ENCODE assay signal across 11 cellular contexts in the genomic region with DNA sequence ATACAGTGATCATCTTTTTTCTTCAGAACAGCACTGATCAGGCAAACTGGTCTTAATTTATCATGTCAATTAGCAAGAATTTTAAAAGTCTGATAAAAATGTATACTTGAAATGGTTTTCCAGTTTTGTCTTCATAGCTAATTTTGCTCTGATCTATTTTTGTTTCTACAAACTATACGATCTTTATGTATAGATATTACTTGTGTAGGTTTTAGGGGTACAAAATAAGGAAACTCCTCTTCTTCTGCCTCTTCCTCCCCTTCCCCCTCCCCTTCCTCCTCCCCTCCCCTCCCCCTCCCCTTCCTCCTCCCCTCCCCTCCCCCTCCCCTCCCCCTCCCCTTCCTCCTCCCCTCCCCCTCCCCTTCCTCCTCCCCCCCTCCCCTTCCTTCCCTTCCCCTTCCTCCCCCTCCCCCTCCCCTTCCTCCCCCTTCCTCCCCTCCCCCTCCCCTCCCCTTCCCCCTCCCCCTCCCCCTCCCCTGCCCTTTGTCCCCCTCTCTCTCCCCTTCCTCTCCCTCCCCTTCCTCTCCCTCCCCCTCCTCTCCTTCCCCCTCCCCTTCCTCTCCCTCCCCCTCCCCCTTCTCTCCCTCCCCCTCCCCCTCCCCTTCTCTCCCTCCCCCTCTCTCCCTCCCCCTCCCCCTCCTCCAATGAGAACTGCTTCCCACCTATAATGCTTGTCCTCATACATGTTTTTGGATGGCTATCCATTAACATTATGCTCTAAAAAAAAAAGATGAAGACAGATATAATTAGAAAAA.
"Had no signal": no experiment of that assay in that cellular context is flagged by ENCODE, and none has a peak within 500 bp of the region (broad histone marks: within the 10 kb centered on the region; RNA-seq: fewer than 3 reads in every experiment).

No MANE protein-coding gene starts in this region.

- ATAC-seq: GM23338, HCT116 had no signal

- H3K9me3 ChIP-seq: HAP-1 had no signal

- H3K4me3 ChIP-seq: GM23248, GM23338, HAP-1 had no signal

- H3K4me2 ChIP-seq: GM23338 had no signal

- FAIRE-seq: H1, H54 had no signal

- DNase-seq: GM23248, GOT3, H7, H9, HCEC 1CT, HFFc6 had no signal

- H3K27ac ChIP-seq: GM23248 had no signal

- H2AFZ ChIP-seq: GM23248, GM23338 had no signal

- H3K36me3 ChIP-seq: HAP-1 had no signal

- H3K4me1 ChIP-seq: HAP-1 had no signal

- H3K9ac ChIP-seq: GM23248 had no signal
